In genomic region chr10:12351447-12351846, GRCh38 we compare ENCODE assay signal across 9 cellular contexts. TPM values are rescaled to one million over a fixed set of nuclear protein-coding genes. Genes with fewer than 3 reads are reported as not detected.
DNase-seq lines count a peak whose midpoint lies in the region; ATAC-seq and TF ChIP-seq lines count a peak whose summit lies in the region.
"Had no signal": no experiment of that assay in that cellular context is flagged by ENCODE, and none has a peak within 500 bp of the region (broad histone marks: within the 10 kb centered on the region; RNA-seq: fewer than 3 reads in every experiment).

No MANE protein-coding gene starts in this region.

- ATAC-seq in GM21786 (IDR thresholded peaks at IDR 0.05; ENCODE audit: unreplicated experiment) (no peak), GM21423 (IDR thresholded peaks at IDR 0.05; ENCODE audit: unreplicated experiment) (no peak)
- ATAC-seq: sciatic nerve had no signal

- 42 to 60% methylated on average over 8 of the region's 8 CpGs for WGBS in sigmoid colon, 2 donors
- WGBS in ovary, 3 donors = 71 to 76% (median 75%) methylated on average over 8 of the region's 8 CpGs

- peak overlapping the region; percentile 96 for H3K4me3 ChIP-seq in coronary artery
- H3K4me3 ChIP-seq in sigmoid colon = peak overlapping the region in 2 of 4 donors; percentile 94 to 96
- H3K4me3 ChIP-seq in ovary = no peak overlapping the region

- no peaks in the 10 kb centered on the region for H3K27me3 ChIP-seq in sigmoid colon
- no peaks in the 10 kb centered on the region for H3K27me3 ChIP-seq in ovary

- H3K9me3 ChIP-seq in sigmoid colon = no peaks in the 10 kb centered on the region
- H3K9me3 ChIP-seq in ovary = no peaks in the 10 kb centered on the region

- H3K36me3 ChIP-seq in sigmoid colon = no peaks in the 10 kb centered on the region
- H3K36me3 ChIP-seq in ovary = no peaks in the 10 kb centered on the region

- TF ChIP-seq CTCF in coronary artery (IDR thresholded peaks at IDR 0.05) = no peak
- TF ChIP-seq CTCF in sigmoid colon (IDR thresholded peaks at IDR 0.05) = no peak
- no peak for TF ChIP-seq CTCF in ovary (IDR thresholded peaks at IDR 0.05)

- intact Hi-C loops in sigmoid colon (cut with DNase I) = no loop called here
- intact Hi-C loops in ovary (cut with DNase I) = loop anchor here in 1 of 4 donors (10.0 kb wide), 1 partner anchor 353 kb away; no protein-coding TSS in a partner anchor

- peak; percentile 28 for DNase-seq in NCI-H146 (lab: John Stamatoyannopoulos, UW)
- DNase-seq in NCI-H146 treated with DMSO at 0.1 percent for 48 hours (lab: John Stamatoyannopoulos, UW; ENCODE audit: unreplicated experiment) = no peak
- DNase-seq in NCI-H748 treated with DMSO at 0.1 percent for 48 hours (lab: John Stamatoyannopoulos, UW) = peak; percentile 3
- peak; percentile 74 for DNase-seq in coronary artery (ENCODE audit: low spot score)
- DNase-seq in sigmoid colon = peak; percentile 67
- no peak for DNase-seq in ovary

- H3K27ac ChIP-seq in coronary artery = peak overlapping the region in 1 of 2 donors; percentile 3
- H3K27ac ChIP-seq in sigmoid colon = peak overlapping the region in 3 of 4 donors; percentile 93 to 97 (median 95)
- no peak overlapping the region for H3K27ac ChIP-seq in ovary

- TF ChIP-seq POLR2A in sigmoid colon (IDR thresholded peaks at IDR 0.05) (no peak), ovary (IDR thresholded peaks at IDR 0.05) (no peak)

- TF ChIP-seq EP300 in sigmoid colon (IDR thresholded peaks at IDR 0.05) = no peak
- no peak for TF ChIP-seq EP300 in ovary (IDR thresholded peaks at IDR 0.05)

- H3K4me1 ChIP-seq in sigmoid colon (peaks cover 0 to 22% (median 16%) of the 10 kb centered on the region in 4 donors), ovary (ENCODE audit: insufficient read depth) (peaks cover 8% of the 10 kb centered on the region)

RNA-seq across cellular contexts. Expression of gene CAMK1D, which starts 2.1 kb away (rescaled TPM):
- 10 to 100 TPM in 1 of 4 donors, 1 to 10 TPM in 3; 7.2 to 10.2 (median 8.7) TPM for total RNA-seq in sigmoid colon
- polyA plus RNA-seq in sigmoid colon = 10 to 100 TPM in 1 of 3 donors, 1 to 10 TPM in 2; 7.2 to 11.5 (median 7.6) TPM
- total RNA-seq in ovary = 10 to 100 TPM in 1 of 7 donors, 1 to 10 TPM in 6; 1.8 to 11.7 (median 5.5) TPM
- 1 to 10 TPM; 2.4 to 7.5 TPM for polyA plus RNA-seq in ovary

Comparison
In these comparisons a context has a peak if more than half of its experiments do, and no peak if none do; other contexts are left out.
1. DNase-seq: peak in NCI-H146 (single experiment), NCI-H748 treated with DMSO at 0.1 percent for 48 hours (single experiment), coronary artery (single experiment) and sigmoid colon (single experiment); none in NCI-H146 treated with DMSO at 0.1 percent for 48 hours (single experiment) and ovary (0 of 5).
2. H3K27ac ChIP-seq: peak in sigmoid colon (3 of 4); none in ovary (0 of 2).